ENCODE assay signal across 11 cellular contexts in the genomic region with DNA sequence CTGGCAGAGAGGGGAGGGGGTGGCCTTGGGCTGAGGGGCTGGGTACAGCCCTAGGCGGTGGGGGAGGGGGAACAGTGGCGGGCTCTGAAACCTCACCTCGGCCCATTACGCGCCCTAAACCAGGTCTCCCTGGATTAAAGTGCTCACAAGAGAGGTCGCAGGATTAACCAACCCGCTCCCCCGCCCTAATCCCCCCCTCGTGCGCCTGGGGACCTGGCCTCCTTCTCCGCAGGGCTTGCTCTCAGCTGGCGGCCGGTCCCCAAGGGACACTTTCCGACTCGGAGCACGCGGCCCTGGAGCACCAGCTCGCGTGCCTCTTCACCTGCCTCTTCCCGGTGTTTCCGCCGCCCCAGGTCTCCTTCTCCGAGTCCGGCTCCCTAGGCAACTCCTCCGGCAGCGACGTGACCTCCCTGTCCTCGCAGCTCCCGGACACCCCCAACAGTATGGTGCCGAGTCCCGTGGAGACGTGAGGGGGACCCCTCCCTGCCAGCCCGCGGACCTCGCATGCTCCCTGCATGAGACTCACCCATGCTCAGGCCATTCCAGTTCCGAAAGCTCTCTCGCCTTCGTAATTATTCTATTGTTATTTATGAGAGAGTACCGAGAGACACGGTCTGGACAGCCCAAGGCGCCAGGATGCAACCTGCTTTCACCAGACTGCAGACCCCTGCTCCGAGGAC. TPM values are rescaled to one million over a fixed set of nuclear protein-coding genes. Genes with fewer than 3 reads are reported as not detected.
DNase-seq lines count a peak whose midpoint lies in the region; ATAC-seq, FAIRE-seq and TF ChIP-seq lines count a peak whose summit lies in the region.
"Had no signal": no experiment of that assay in that cellular context is flagged by ENCODE, and none has a peak within 500 bp of the region (broad histone marks: within the 10 kb centered on the region; RNA-seq: fewer than 3 reads in every experiment).

No MANE protein-coding gene starts in this region.

- H3K9ac ChIP-seq in kidney (ENCODE audit: low read length in 2 of 2) = no peak overlapping the region

- no peak for TF ChIP-seq CTCF in kidney (IDR thresholded peaks at IDR 0.05; ENCODE audit: borderline replicate concordance, extremely low read depth, insufficient read depth)

- CTCF ChIA-PET in activated CD4-positive, alpha-beta T cell treated with anti-CD3 and anti-CD28 coated beads for 36 hours (lab: Charles Lee) = no interaction called here
- CTCF ChIA-PET in activated CD8-positive, alpha-beta T cell treated with anti-CD3 and anti-CD28 coated beads, Interleukin-2, amount 10 ng/mL, durations not matched to agents 7 days and 5 days (lab: Charles Lee) = no interaction called here

- H3K27ac Mint-ChIP-seq in activated CD4-positive, alpha-beta T cell treated with anti-CD3 and anti-CD28 coated beads for 36 hours = no peak overlapping the region
- H3K27ac Mint-ChIP-seq in activated CD8-positive, alpha-beta T cell treated with anti-CD3 and anti-CD28 coated beads, Interleukin-2, amount 10 ng/mL, durations not matched to agents 7 days and 5 days = peak overlapping the region; percentile 60
- H3K27ac Mint-ChIP-seq in stimulated activated naive CD8-positive, alpha-beta T cell treated with anti-CD3 and anti-CD28 coated beads, Interleukin-15, Interleukin-2, amounts not matched to agents 100 ng/mL and 50 ng/mL, for 24 hours = no peak overlapping the region

- FAIRE-seq in kidney (lab: Jason Lieb, UNC) = no peak
- FAIRE-seq: colon, HTR-8/SVneo had no signal

- peaks cover 3 to 26% of the 10 kb centered on the region in 2 donors for H3K4me1 ChIP-seq in kidney (ENCODE audit: control insufficient read depth in 1 of 2, insufficient read depth in 1 of 2, low read depth in 1 of 2, low read length in 2 of 2)

- no peaks in the 10 kb centered on the region for H3K36me3 Mint-ChIP-seq in activated CD4-positive, alpha-beta T cell treated with anti-CD3 and anti-CD28 coated beads for 36 hours (ENCODE audit: low read depth)
- peaks cover 4% of the 10 kb centered on the region for H3K36me3 Mint-ChIP-seq in activated CD8-positive, alpha-beta T cell treated with anti-CD3 and anti-CD28 coated beads, Interleukin-2, amount 10 ng/mL, durations not matched to agents 7 days and 5 days (ENCODE audit: low read depth)
- H3K36me3 Mint-ChIP-seq in stimulated activated naive CD8-positive, alpha-beta T cell treated with anti-CD3 and anti-CD28 coated beads, Interleukin-15, Interleukin-2, amounts not matched to agents 100 ng/mL and 50 ng/mL, for 24 hours (ENCODE audit: low read depth) = peaks cover 6% of the 10 kb centered on the region

- H3K4me1 Mint-ChIP-seq in activated CD4-positive, alpha-beta T cell treated with anti-CD3 and anti-CD28 coated beads for 36 hours = peaks cover 48% of the 10 kb centered on the region
- H3K4me1 Mint-ChIP-seq in activated CD8-positive, alpha-beta T cell treated with anti-CD3 and anti-CD28 coated beads, Interleukin-2, amount 10 ng/mL, durations not matched to agents 7 days and 5 days (ENCODE audit: low read depth) = peaks cover 64% of the 10 kb centered on the region
- peaks cover 52% of the 10 kb centered on the region for H3K4me1 Mint-ChIP-seq in stimulated activated naive CD8-positive, alpha-beta T cell treated with anti-CD3 and anti-CD28 coated beads, Interleukin-15, Interleukin-2, amounts not matched to agents 100 ng/mL and 50 ng/mL, for 24 hours (ENCODE audit: low read depth)

- no peak overlapping the region for H3K4me3 ChIP-seq in kidney (ENCODE audit: low read length in 2 of 2)

- H3K9me3 ChIP-seq in kidney (ENCODE audit: control insufficient read depth in 1 of 2, low read length in 2 of 2) = peaks cover 0 to 5% of the 10 kb centered on the region in 2 donors

- intact Hi-C loops in activated CD4-positive, alpha-beta T cell treated with anti-CD3 and anti-CD28 coated beads for 36 hours (cut with DNase I, micrococcal nuclease) = loop anchor here in 1 of 2 experiments (5.0 kb wide), 1 partner anchor 159 kb away; no protein-coding TSS in a partner anchor
- intact Hi-C loops in kidney (cut with DNase I) = no loop called here

- peak; percentile 31 for DNase-seq in activated CD4-positive, alpha-beta T cell treated with anti-CD3 and anti-CD28 coated beads for 36 hours
- no peak for DNase-seq in activated CD4-positive, alpha-beta T cell treated with anti-CD3 and anti-CD28 coated beads, Interleukin-2, amount 50 U/mL, for 1 hour
- DNase-seq in activated CD8-positive, alpha-beta T cell treated with anti-CD3 and anti-CD28 coated beads, Interleukin-2, amount 10 ng/mL, durations not matched to agents 7 days and 5 days = no peak
- peak; percentile 75 for DNase-seq in kidney
- DNase-seq in iPS-NIHi11 (ENCODE audit: low spot score) = no peak
- DNase-seq in activated CD4-positive, CD25-positive, alpha-beta regulatory T cell treated with anti-CD3 and anti-CD28 coated beads, Interleukin-2, amount 50 U/mL, for 72 hours = no peak
- DNase-seq: C1 segment of cervical spinal cord had no signal

- H3K36me3 ChIP-seq in kidney (ENCODE audit: control insufficient read depth in 1 of 2, insufficient read depth in 2 of 2, low read length in 2 of 2) = no peaks in the 10 kb centered on the region

- H3K27me3 Mint-ChIP-seq in activated CD4-positive, alpha-beta T cell treated with anti-CD3 and anti-CD28 coated beads for 36 hours = peaks cover 70% of the 10 kb centered on the region
- peaks cover 79% of the 10 kb centered on the region for H3K27me3 Mint-ChIP-seq in activated CD8-positive, alpha-beta T cell treated with anti-CD3 and anti-CD28 coated beads, Interleukin-2, amount 10 ng/mL, durations not matched to agents 7 days and 5 days (ENCODE audit: low read depth)
- peaks cover 84% of the 10 kb centered on the region for H3K27me3 Mint-ChIP-seq in stimulated activated naive CD8-positive, alpha-beta T cell treated with anti-CD3 and anti-CD28 coated beads, Interleukin-15, Interleukin-2, amounts not matched to agents 100 ng/mL and 50 ng/mL, for 24 hours

- H3K27ac ChIP-seq in kidney (ENCODE audit: low read depth in 2 of 2, low read length in 2 of 2) = no peak overlapping the region

- peak; percentile 1 for ATAC-seq in activated CD4-positive, alpha-beta T cell treated with anti-CD3 and anti-CD28 coated beads for 36 hours
- ATAC-seq in activated CD8-positive, alpha-beta T cell treated with anti-CD3 and anti-CD28 coated beads, Interleukin-2, amount 10 ng/mL, durations not matched to agents 7 days and 5 days = no peak
- no peak for ATAC-seq in GM21390 (IDR thresholded peaks at IDR 0.05; ENCODE audit: unreplicated experiment)

- POLR2A ChIA-PET in activated CD4-positive, alpha-beta T cell treated with anti-CD3 and anti-CD28 coated beads for 36 hours (lab: Charles Lee) = no interaction called here
- POLR2A ChIA-PET in activated CD8-positive, alpha-beta T cell treated with anti-CD3 and anti-CD28 coated beads, Interleukin-2, amount 10 ng/mL, durations not matched to agents 7 days and 5 days (lab: Charles Lee) = no interaction called here

- no peaks in the 10 kb centered on the region for H3K9me3 Mint-ChIP-seq in activated CD4-positive, alpha-beta T cell treated with anti-CD3 and anti-CD28 coated beads for 36 hours (ENCODE audit: low read depth)
- no peaks in the 10 kb centered on the region for H3K9me3 Mint-ChIP-seq in activated CD8-positive, alpha-beta T cell treated with anti-CD3 and anti-CD28 coated beads, Interleukin-2, amount 10 ng/mL, durations not matched to agents 7 days and 5 days (ENCODE audit: insufficient read depth)
- no peaks in the 10 kb centered on the region for H3K9me3 Mint-ChIP-seq in stimulated activated naive CD8-positive, alpha-beta T cell treated with anti-CD3 and anti-CD28 coated beads, Interleukin-15, Interleukin-2, amounts not matched to agents 100 ng/mL and 50 ng/mL, for 24 hours

- peak overlapping the region; percentile 40 for H3K4me3 Mint-ChIP-seq in activated CD4-positive, alpha-beta T cell treated with anti-CD3 and anti-CD28 coated beads for 36 hours
- H3K4me3 Mint-ChIP-seq in activated CD8-positive, alpha-beta T cell treated with anti-CD3 and anti-CD28 coated beads, Interleukin-2, amount 10 ng/mL, durations not matched to agents 7 days and 5 days = peak overlapping the region; percentile 41
- H3K4me3 Mint-ChIP-seq in stimulated activated naive CD8-positive, alpha-beta T cell treated with anti-CD3 and anti-CD28 coated beads, Interleukin-15, Interleukin-2, amounts not matched to agents 100 ng/mL and 50 ng/mL, for 24 hours = peak overlapping the region; percentile 59

RNA-seq across cellular contexts. Expression of a gene that starts 4.9 kb away (rescaled TPM):
- total RNA-seq in activated CD4-positive, alpha-beta T cell treated with anti-CD3 and anti-CD28 coated beads for 36 hours = under 1 TPM in 1 of 2 experiments, not detected in 1; 0.25 TPM
- under 1 TPM; 0.32 to 0.37 TPM for total RNA-seq in activated CD8-positive, alpha-beta T cell treated with anti-CD3 and anti-CD28 coated beads, Interleukin-2, amount 10 ng/mL, durations not matched to agents 7 days and 5 days
- 0.44 TPM for total RNA-seq in kidney
- polyA plus RNA-seq in kidney (ENCODE audit: insufficient read depth, low read depth, low replicate concordance) = not detected

RNA-seq across cellular contexts. Expression of a gene that starts 30.2 kb away (rescaled TPM):
- total RNA-seq in activated CD4-positive, alpha-beta T cell treated with anti-CD3 and anti-CD28 coated beads for 36 hours = 100 to 1,000 TPM; 100 to 136 TPM
- total RNA-seq in activated CD8-positive, alpha-beta T cell treated with anti-CD3 and anti-CD28 coated beads, Interleukin-2, amount 10 ng/mL, durations not matched to agents 7 days and 5 days = 100 to 1,000 TPM; 108 to 111 TPM
- total RNA-seq in kidney = 90.1 TPM
- polyA plus RNA-seq in kidney (ENCODE audit: insufficient read depth, low read depth, low replicate concordance) = 261 TPM

Comparison
In these comparisons a context has a peak if more than half of its experiments do, and no peak if none do; other contexts are left out.
1. DNase-seq: peak in activated CD4-positive, alpha-beta T cell treated with anti-CD3 and anti-CD28 coated beads for 36 hours (single experiment) and kidney (single experiment); none in activated CD4-positive, alpha-beta T cell treated with anti-CD3 and anti-CD28 coated beads, Interleukin-2, amount 50 U/mL, for 1 hour (single experiment), activated CD8-positive, alpha-beta T cell treated with anti-CD3 and anti-CD28 coated beads, Interleukin-2, amount 10 ng/mL, durations not matched to agents 7 days and 5 days (single experiment), iPS-NIHi11 (single experiment) and activated CD4-positive, CD25-positive, alpha-beta regulatory T cell treated with anti-CD3 and anti-CD28 coated beads, Interleukin-2, amount 50 U/mL, for 72 hours (single experiment).
2. Peak in every context shown above with its lines, with median percentiles within 50 percentile points of each other: H3K4me3 Mint-ChIP-seq.